9 cellular contexts compared by ENCODE assay signal in the genomic region with DNA sequence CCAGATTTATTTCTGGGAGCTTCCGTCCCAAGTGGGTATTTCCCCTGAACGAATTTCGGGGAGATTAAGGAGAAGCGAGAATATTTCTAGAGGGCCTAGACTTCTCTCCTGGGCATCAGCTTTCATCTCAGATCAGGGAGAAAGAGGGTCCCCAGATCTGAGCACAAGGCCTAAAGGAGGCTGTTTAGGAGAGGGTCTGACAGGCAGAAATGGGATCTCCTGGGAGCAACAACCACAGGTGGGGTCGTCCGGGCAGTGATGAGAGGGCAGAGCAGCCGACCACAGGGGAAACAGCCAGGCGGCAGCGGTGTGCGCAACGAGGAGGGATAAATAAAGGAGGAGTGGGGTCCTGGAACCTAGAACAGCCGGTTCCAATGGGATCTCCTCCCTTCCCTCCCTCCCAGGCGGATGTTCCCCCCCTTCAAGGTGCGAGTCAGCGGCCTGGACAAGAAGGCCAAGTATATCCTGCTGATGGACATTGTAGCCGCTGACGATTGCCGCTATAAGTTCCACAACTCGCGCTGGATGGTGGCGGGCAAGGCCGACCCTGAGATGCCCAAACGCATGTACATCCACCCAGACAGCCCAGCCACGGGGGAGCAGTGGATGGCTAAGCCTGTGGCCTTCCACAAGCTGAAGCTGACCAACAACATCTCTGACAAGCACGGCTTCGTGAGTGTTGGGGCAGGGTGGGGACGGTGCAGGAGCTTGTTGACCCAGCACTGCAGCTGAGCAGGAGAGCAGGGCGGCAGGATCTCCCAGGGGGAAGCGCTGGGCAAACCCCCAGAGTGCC. TPM values are rescaled to one million over a fixed set of nuclear protein-coding genes. Genes with fewer than 3 reads are reported as not detected.
DNase-seq lines count a peak whose midpoint lies in the region; ATAC-seq and TF ChIP-seq lines count a peak whose summit lies in the region.
"Had no signal": no experiment of that assay in that cellular context is flagged by ENCODE, and none has a peak within 500 bp of the region (broad histone marks: within the 10 kb centered on the region; RNA-seq: fewer than 3 reads in every experiment).

No MANE protein-coding gene starts in this region.

- no peaks in the 10 kb centered on the region for H3K9me3 Mint-ChIP-seq in activated CD8-positive, alpha-beta memory T cell treated with anti-CD3 and anti-CD28 coated beads, Interleukin-2, amount 10 ng/mL, durations not matched to agents 7 days and 5 days (ENCODE audit: low read depth)
- no peaks in the 10 kb centered on the region for H3K9me3 Mint-ChIP-seq in mesothelial cell of epicardium
- H3K9me3 Mint-ChIP-seq: dendritic cell treated with granulocyte-macrophage colony-stimulating factor and Interleukin-4, amounts not matched to agents 40 ng/mL and 50 ng/mL, for 4 days had no signal

- no peaks in the 10 kb centered on the region for H3K9me3 ChIP-seq in tibial nerve

- peaks cover 70% of the 10 kb centered on the region for H3K27me3 Mint-ChIP-seq in activated CD8-positive, alpha-beta memory T cell treated with anti-CD3 and anti-CD28 coated beads, Interleukin-2, amount 10 ng/mL, durations not matched to agents 7 days and 5 days
- H3K27me3 Mint-ChIP-seq in mesothelial cell of epicardium (ENCODE audit: low read depth) = peaks cover 3% of the 10 kb centered on the region

- no peak for TF ChIP-seq POLR2A in tibial nerve (IDR thresholded peaks at IDR 0.05)

- H3K36me3 ChIP-seq in tibial nerve = peaks cover 0 to 27% (median 0%) of the 10 kb centered on the region in 3 donors

- peak overlapping the region; percentile 42 for H3K4me3 Mint-ChIP-seq in activated CD8-positive, alpha-beta memory T cell treated with anti-CD3 and anti-CD28 coated beads, Interleukin-2, amount 10 ng/mL, durations not matched to agents 7 days and 5 days
- H3K4me3 Mint-ChIP-seq in mesothelial cell of epicardium = peak overlapping the region; percentile 86

- H3K4me1 Mint-ChIP-seq in activated CD8-positive, alpha-beta memory T cell treated with anti-CD3 and anti-CD28 coated beads, Interleukin-2, amount 10 ng/mL, durations not matched to agents 7 days and 5 days = peaks cover 30% of the 10 kb centered on the region
- H3K4me1 Mint-ChIP-seq in mesothelial cell of epicardium = peaks cover 40% of the 10 kb centered on the region

- no peak for DNase-seq in activated CD8-positive, alpha-beta memory T cell treated with anti-CD3 and anti-CD28 coated beads, Interleukin-2, amount 10 ng/mL, durations not matched to agents 7 days and 5 days
- no peak for DNase-seq in activated CD8-positive, alpha-beta memory T cell treated with anti-CD3 and anti-CD28 coated beads, Interleukin-2, amount 50 U/mL, for 48 hours
- DNase-seq in caudate nucleus (lab: John Stamatoyannopoulos, UW) = no peak
- no peak for DNase-seq in mesothelial cell of epicardium (ENCODE audit: low spot score in 2 of 2, unreplicated experiment in 2 of 2)
- DNase-seq in tibial nerve (ENCODE audit: low spot score in 2 of 2) = no peak
- no peak for DNase-seq in stimulated activated CD4-positive, alpha-beta T cell treated with anti-CD3 and anti-CD28 coated beads, Interleukin-2, amount 100 ng/mL, for 48 hours

- peak overlapping the region; percentile 47 to 74 (median 62) for H3K4me3 ChIP-seq in tibial nerve

- WGBS in tibial nerve, 2 donors = 23 to 36% methylated on average over 24 to 26 of the region's 29 CpGs

- no peak for ATAC-seq in activated CD8-positive, alpha-beta memory T cell treated with anti-CD3 and anti-CD28 coated beads, Interleukin-2, amount 10 ng/mL, durations not matched to agents 7 days and 5 days
- ATAC-seq in GM18861 (IDR thresholded peaks at IDR 0.05; ENCODE audit: unreplicated experiment) (no peak), GM19463 (IDR thresholded peaks at IDR 0.05; ENCODE audit: unreplicated experiment) (no peak)

- peak in 1 of 2 donors; percentile 20 for TF ChIP-seq EP300 in tibial nerve (IDR thresholded peaks at IDR 0.05)

- H3K4me1 ChIP-seq in tibial nerve = peaks cover 0 to 91% (median 37%) of the 10 kb centered on the region in 4 donors

- H3K36me3 Mint-ChIP-seq in activated CD8-positive, alpha-beta memory T cell treated with anti-CD3 and anti-CD28 coated beads, Interleukin-2, amount 10 ng/mL, durations not matched to agents 7 days and 5 days = no peaks in the 10 kb centered on the region
- H3K36me3 Mint-ChIP-seq in mesothelial cell of epicardium = peaks cover 28% of the 10 kb centered on the region

- peak overlapping the region; percentile 40 for H3K27ac Mint-ChIP-seq in activated CD8-positive, alpha-beta memory T cell treated with anti-CD3 and anti-CD28 coated beads, Interleukin-2, amount 10 ng/mL, durations not matched to agents 7 days and 5 days
- peak overlapping the region; percentile 95 for H3K27ac Mint-ChIP-seq in mesothelial cell of epicardium
- H3K27ac Mint-ChIP-seq: dendritic cell treated with granulocyte-macrophage colony-stimulating factor and Interleukin-4, amounts not matched to agents 40 ng/mL and 50 ng/mL, for 4 days had no signal

- TF ChIP-seq CTCF in mesothelial cell of epicardium (IDR thresholded peaks at IDR 0.05; ENCODE audit: unreplicated experiment) (no peak), tibial nerve (IDR thresholded peaks at IDR 0.05) (no peak)

- peaks cover 3 to 69% of the 10 kb centered on the region in 2 donors for H3K27me3 ChIP-seq in tibial nerve

- peak overlapping the region; percentile 3 for H3K27ac ChIP-seq in caudate nucleus (ENCODE audit: low read depth, low read length)
- peak overlapping the region; percentile 66 to 96 (median 90) for H3K27ac ChIP-seq in tibial nerve

- CTCF ChIA-PET in activated CD8-positive, alpha-beta memory T cell treated with anti-CD3 and anti-CD28 coated beads, Interleukin-2, amount 10 ng/mL, durations not matched to agents 7 days and 5 days (lab: Charles Lee) = interaction anchor here (1.0 to 1.8 kb wide), 2 partner anchors 8 to 13 kb away, joined by 3 to 7 read pairs; no protein-coding TSS in a partner anchor

RNA-seq across cellular contexts. Expression of a gene that starts 1.8 kb away (rescaled TPM):
- not detected for total RNA-seq in activated CD8-positive, alpha-beta memory T cell treated with anti-CD3 and anti-CD28 coated beads, Interleukin-2, amount 10 ng/mL, durations not matched to agents 7 days and 5 days
- total RNA-seq in mesothelial cell of epicardium (164 to 176 TPM (median 173 TPM) in 3 replicates), tibial nerve (10 to 100 TPM; 23.2 to 42.0 (median 26.5) TPM)

RNA-seq across cellular contexts. Expression of a gene that starts 50.7 kb away (rescaled TPM):
- total RNA-seq in activated CD8-positive, alpha-beta memory T cell treated with anti-CD3 and anti-CD28 coated beads, Interleukin-2, amount 10 ng/mL, durations not matched to agents 7 days and 5 days = not detected
- total RNA-seq in mesothelial cell of epicardium (51.9 to 56.6 TPM (median 54.2 TPM) in 3 replicates), tibial nerve (not detected)

Comparison
In these comparisons a context has a peak if more than half of its experiments do, and no peak if none do; other contexts are left out.
1. RNA of a gene that starts 1.8 kb away (total RNA-seq): 164 to 176 TPM in mesothelial cell of epicardium and 23.2 to 42.0 TPM in tibial nerve; not detected in activated CD8-positive, alpha-beta memory T cell treated with anti-CD3 and anti-CD28 coated beads, Interleukin-2, amount 10 ng/mL, durations not matched to agents 7 days and 5 days; every median in the first group is over 10 times any median in the second.
2. RNA of a gene that starts 50.7 kb away (total RNA-seq): 51.9 to 56.6 TPM in mesothelial cell of epicardium; not detected in activated CD8-positive, alpha-beta memory T cell treated with anti-CD3 and anti-CD28 coated beads, Interleukin-2, amount 10 ng/mL, durations not matched to agents 7 days and 5 days and not detected in tibial nerve; every median in the first group is over 10 times any median in the second.